18 cellular contexts compared by ENCODE assay signal in the genomic region with DNA sequence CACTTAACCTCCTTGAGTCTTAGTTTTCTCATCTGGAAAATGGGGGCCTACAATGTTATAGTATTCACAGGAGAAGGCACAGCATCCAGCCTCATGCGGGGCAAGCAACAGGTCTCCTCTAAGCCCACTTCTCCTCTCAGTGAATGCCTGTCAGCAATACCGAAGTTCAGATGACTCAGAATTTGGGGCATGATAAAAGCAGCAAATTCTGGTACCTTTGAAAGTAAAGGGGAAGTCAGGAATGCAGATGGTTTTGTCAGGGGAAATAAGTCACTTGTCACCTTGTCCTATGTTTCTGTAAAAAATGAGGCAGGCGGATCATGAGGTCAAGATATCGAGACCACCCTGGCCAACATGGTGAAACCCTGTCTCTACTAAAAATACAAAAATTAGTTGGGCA.
"Had no signal": no experiment of that assay in that cellular context is flagged by ENCODE, and none has a peak within 500 bp of the region (broad histone marks: within the 10 kb centered on the region; RNA-seq: fewer than 3 reads in every experiment).

No MANE protein-coding gene starts in this region.

- DNase-seq: activated CD4-positive, alpha-beta memory T cell treated with anti-CD3 and anti-CD28 coated beads for 36 hours; activated CD8-positive, alpha-beta memory T cell treated with anti-CD3 and anti-CD28 coated beads, Interleukin-2, amount 50 U/mL, for 4 hours; activated naive CD4-positive, alpha-beta T cell; esophagus squamous epithelium; foreskin fibroblast; glutamatergic neuron; midbrain; nucleus accumbens; psoas muscle; stimulated activated CD4-positive, alpha-beta T cell treated with anti-CD3 and anti-CD28 coated beads, Interleukin-12 subunit alpha, Interleukin-12 subunit beta, amount 100 ng/mL, for 4 hours; stimulated activated CD8-positive, alpha-beta memory T cell treated with anti-CD3 and anti-CD28 coated beads, Interleukin-4, amount 100 ng/mL, for 48 hours; stomach; SW 1271 had no signal

- H3K36me3 Mint-ChIP-seq: activated CD4-positive, alpha-beta memory T cell treated with anti-CD3 and anti-CD28 coated beads for 36 hours had no signal

- H3K4me1 ChIP-seq: ascending aorta, esophagus squamous epithelium, vagina had no signal

- H3K9me3 ChIP-seq: ascending aorta, esophagus squamous epithelium, psoas muscle, stomach, vagina had no signal

- FAIRE-seq: endometrium, islet of Langerhans had no signal

- H3K4me3 Mint-ChIP-seq: activated CD4-positive, alpha-beta memory T cell treated with anti-CD3 and anti-CD28 coated beads for 36 hours; activated T-helper 1 cell treated with anti-CD3 and anti-CD28 coated beads, Interleukin-12 subunit alpha, Interleukin-12 subunit beta, Interleukin-2, Interleukin-4 antibody, amounts not matched to agents 30 ng/mL and 10 ng/mL and 1 ng/mL, durations not matched to agents 14 hours and 24 hours and 36 hours had no signal

- ATAC-seq: psoas muscle had no signal

- H3K36me3 ChIP-seq: ascending aorta, esophagus squamous epithelium, stomach, vagina had no signal

- H3K27me3 Mint-ChIP-seq: activated CD4-positive, alpha-beta memory T cell treated with anti-CD3 and anti-CD28 coated beads for 36 hours had no signal

- H3K4me3 ChIP-seq: ascending aorta, esophagus squamous epithelium, psoas muscle, stomach, vagina had no signal

- H3K27me3 ChIP-seq: ascending aorta, esophagus squamous epithelium, stomach, vagina had no signal

- H3K27ac Mint-ChIP-seq: activated CD4-positive, alpha-beta memory T cell treated with anti-CD3 and anti-CD28 coated beads for 36 hours; activated T-helper 1 cell treated with anti-CD3 and anti-CD28 coated beads, Interleukin-12 subunit alpha, Interleukin-12 subunit beta, Interleukin-2, Interleukin-4 antibody, amounts not matched to agents 30 ng/mL and 10 ng/mL and 1 ng/mL, durations not matched to agents 14 hours and 24 hours and 36 hours had no signal

- H3K27ac ChIP-seq: ascending aorta, esophagus squamous epithelium, psoas muscle, stomach, vagina had no signal
